ENCODE assay signal across 1 cellular context in the genomic region with DNA sequence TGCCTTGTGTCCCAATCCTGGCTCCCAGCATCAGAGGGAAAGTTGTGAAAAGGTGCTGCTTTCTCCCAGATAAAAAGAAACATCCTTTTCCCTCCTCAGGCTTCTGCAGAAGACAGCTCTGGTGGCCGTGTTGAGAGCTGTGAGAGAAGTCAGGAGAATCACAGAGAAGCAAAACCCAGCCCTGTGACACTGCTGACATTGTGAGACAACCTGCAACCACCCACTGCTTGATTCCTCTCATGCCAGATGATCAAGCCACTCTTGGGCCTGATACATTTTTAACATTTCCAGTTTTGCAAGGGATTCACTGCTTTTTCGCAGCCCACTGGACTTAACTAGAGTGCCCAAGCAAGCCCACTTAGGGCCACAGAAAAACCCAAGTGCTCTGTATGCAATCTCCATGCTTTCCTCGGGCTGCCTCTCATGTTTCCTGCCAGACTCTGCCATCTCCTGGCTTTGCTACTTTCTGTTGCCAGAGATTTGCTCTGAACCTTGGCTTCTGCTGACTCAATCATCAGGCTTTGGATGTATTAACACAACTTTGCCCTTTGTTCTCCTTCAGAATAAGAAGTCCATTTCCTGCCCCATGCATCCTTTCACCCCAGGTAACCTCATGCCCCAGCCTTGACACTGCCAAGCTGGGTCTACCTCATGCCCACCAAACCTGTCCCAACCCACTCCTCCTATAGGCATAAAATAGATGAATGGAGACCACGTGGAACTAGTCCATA.
TF ChIP-seq lines count a peak whose summit lies in the region.

No MANE protein-coding gene starts in this region.

TF ChIP-seq in K562, 482 proteins besides CTCF, POLR2A, EP300 and RAD21:
- TF ChIP-seq, protein P1, sequence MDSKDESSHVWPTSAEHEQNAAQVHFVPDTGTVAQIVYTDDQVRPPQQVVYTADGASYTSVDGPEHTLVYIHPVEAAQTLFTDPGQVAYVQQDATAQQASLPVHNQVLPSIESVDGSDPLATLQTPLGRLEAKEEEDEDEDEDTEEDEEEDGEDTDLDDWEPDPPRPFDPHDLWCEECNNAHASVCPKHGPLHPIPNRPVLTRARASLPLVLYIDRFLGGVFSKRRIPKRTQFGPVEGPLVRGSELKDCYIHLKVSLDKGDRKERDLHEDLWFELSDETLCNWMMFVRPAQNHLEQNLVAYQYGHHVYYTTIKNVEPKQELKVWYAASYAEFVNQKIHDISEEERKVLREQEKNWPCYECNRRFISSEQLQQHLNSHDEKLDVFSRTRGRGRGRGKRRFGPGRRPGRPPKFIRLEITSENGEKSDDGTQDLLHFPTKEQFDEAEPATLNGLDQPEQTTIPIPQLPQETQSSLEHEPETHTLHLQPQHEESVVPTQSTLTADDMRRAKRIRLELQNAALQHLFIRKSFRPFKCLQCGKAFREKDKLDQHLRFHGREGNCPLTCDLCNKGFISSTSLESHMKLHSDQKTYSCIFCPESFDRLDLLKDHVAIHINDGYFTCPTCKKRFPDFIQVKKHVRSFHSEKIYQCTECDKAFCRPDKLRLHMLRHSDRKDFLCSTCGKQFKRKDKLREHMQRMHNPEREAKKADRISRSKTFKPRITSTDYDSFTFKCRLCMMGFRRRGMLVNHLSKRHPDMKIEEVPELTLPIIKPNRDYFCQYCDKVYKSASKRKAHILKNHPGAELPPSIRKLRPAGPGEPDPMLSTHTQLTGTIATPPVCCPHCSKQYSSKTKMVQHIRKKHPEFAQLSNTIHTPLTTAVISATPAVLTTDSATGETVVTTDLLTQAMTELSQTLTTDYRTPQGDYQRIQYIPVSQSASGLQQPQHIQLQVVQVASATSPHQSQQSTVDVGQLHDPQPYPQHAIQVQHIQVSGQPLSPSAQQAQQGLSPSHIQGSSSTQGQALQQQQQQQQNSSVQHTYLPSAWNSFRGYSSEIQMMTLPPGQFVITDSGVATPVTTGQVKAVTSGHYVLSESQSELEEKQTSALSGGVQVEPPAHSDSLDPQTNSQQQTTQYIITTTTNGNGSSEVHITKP (IDR thresholded peaks at IDR 0.05; ENCODE audit: partially characterized antibody) = no peak
- TF ChIP-seq ZNF24 (IDR thresholded peaks at IDR 0.05) = no peak
- no peak for TF ChIP-seq RHOXF2B (CRISPR knock-in tag; conservative IDR thresholded peaks at IDR 0.05)
